30 cellular contexts compared by ENCODE assay signal in the genomic region with DNA sequence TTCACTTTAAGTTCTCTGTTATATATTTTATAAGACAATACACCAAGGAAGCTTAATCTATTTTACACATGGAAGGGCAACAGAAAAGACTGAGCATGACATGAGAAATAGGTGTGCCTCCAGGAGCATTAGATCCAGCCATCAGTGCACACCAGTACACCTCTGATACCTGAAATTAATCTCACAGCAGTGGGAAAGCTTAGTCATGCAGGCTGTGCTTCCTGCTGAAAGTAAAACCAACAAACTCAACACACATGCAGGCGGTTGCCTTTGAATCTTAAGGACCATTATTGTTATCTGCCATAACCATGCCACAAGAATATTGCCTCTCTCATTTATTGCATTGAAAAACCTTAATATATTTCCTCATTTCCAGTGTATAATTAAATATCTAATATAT. TPM values are rescaled to one million over a fixed set of nuclear protein-coding genes. Genes with fewer than 3 reads are reported as not detected.
"Had no signal": no experiment of that assay in that cellular context is flagged by ENCODE, and none has a peak within 500 bp of the region (broad histone marks: within the 10 kb centered on the region; RNA-seq: fewer than 3 reads in every experiment).

No MANE protein-coding gene starts in this region.

- H2AFZ ChIP-seq: neural progenitor cell, parathyroid adenoma had no signal

- H3K79me2 ChIP-seq: parathyroid adenoma had no signal

- H3K9me3 ChIP-seq: ovary, psoas muscle, right lobe of liver, sigmoid colon, suprapubic skin, testis, tibial artery, transverse colon, upper lobe of right lung, vagina had no signal

- H3K27ac ChIP-seq: neural progenitor cell, ovary, parathyroid adenoma, psoas muscle, right lobe of liver, sigmoid colon, spleen, suprapubic skin, testis, tibial artery, transverse colon, upper lobe of right lung, vagina had no signal

- H3K4me2 ChIP-seq: neural progenitor cell, smooth muscle cell had no signal

- H3K27me3 ChIP-seq: neural progenitor cell, ovary, right lobe of liver, sigmoid colon, spleen, suprapubic skin, testis, tibial artery, transverse colon, upper lobe of right lung, vagina had no signal

- H3K4me3 ChIP-seq: neural progenitor cell, ovary, psoas muscle, right lobe of liver, sigmoid colon, smooth muscle cell, spleen, suprapubic skin, testis, tibial artery, transverse colon, upper lobe of right lung, vagina had no signal

- H3K9ac ChIP-seq: neural progenitor cell, parathyroid adenoma had no signal

- ATAC-seq: natural killer cell; psoas muscle; right cardiac atrium; right lobe of liver; stimulated activated memory B cell treated with anti-CD40 and anti-IgM and Interleukin-4, amounts not matched to agents 10 μg/mL and 1 μg/mL and 100 μg/mL, for 72 hours; stimulated activated naive CD8-positive, alpha-beta T cell treated with anti-CD3 and anti-CD28 coated beads, Interleukin-15, amount 100 ng/mL, for 72 hours; stimulated activated naive CD8-positive, alpha-beta T cell treated with anti-CD3 and anti-CD28 coated beads, Interleukin-15, Interleukin-2, amounts not matched to agents 100 U/mL and 50 U/mL, for 24 hours; upper lobe of right lung had no signal

- H3K4me1 ChIP-seq: neural progenitor cell, parathyroid adenoma, psoas muscle, right lobe of liver, sigmoid colon, spleen, suprapubic skin, testis, tibial artery, transverse colon, upper lobe of right lung, vagina had no signal

- DNase-seq: natural killer cell; occipital lobe; ovary; posterior cingulate gyrus; psoas muscle; right cardiac atrium; right lobe of liver; sigmoid colon; spleen; stimulated activated CD4-positive, alpha-beta T cell treated with anti-CD3 and anti-CD28 coated beads, Interleukin-12 subunit alpha, Interleukin-12 subunit beta, amount 100 ng/mL, for 4 hours; stimulated activated CD4-positive, alpha-beta T cell treated with anti-CD3 and anti-CD28 coated beads, Interleukin-1b, Interleukin-23, amount 100 ng/mL, for 48 hours; stimulated activated CD4-positive, alpha-beta T cell treated with anti-CD3 and anti-CD28 coated beads, Interleukin-4, amount 100 ng/mL, for 1 hour; stimulated activated CD4-positive, alpha-beta T cell treated with anti-CD3 and anti-CD28 coated beads, Interleukin-4, amount 100 ng/mL, for 4 hours; stimulated activated CD8-positive, alpha-beta memory T cell treated with anti-CD3 and anti-CD28 coated beads, Interleukin-4, amount 100 ng/mL, for 48 hours; stimulated activated naive CD4-positive, alpha-beta T cell; stimulated activated naive CD8-positive, alpha-beta T cell treated with anti-CD3 and anti-CD28 coated beads, Interleukin-15, amount 100 ng/mL, for 72 hours; stimulated activated naive CD8-positive, alpha-beta T cell treated with anti-CD3 and anti-CD28 coated beads, Interleukin-15, Interleukin-2, amounts not matched to agents 100 U/mL and 50 U/mL, for 24 hours; substantia nigra; testis; tibial artery; transverse colon; upper lobe of right lung had no signal

- H3K36me3 ChIP-seq: neural progenitor cell, ovary, right lobe of liver, sigmoid colon, spleen, suprapubic skin, tibial artery, transverse colon, upper lobe of right lung, vagina had no signal

RNA-seq across cellular contexts. Expression of a gene that starts 16.4 kb away (rescaled TPM):
- polyA plus RNA-seq: neural cell, ovary, psoas muscle, sigmoid colon, smooth muscle cell, spleen, urinary bladder had no signal
